13 cellular contexts compared by ENCODE assay signal in genomic region chr9:121568541-121569265, GRCh38.
DNase-seq lines count a peak whose midpoint lies in the region; TF ChIP-seq lines count a peak whose summit lies in the region.
"Had no signal": no experiment of that assay in that cellular context is flagged by ENCODE, and none has a peak within 500 bp of the region (broad histone marks: within the 10 kb centered on the region; RNA-seq: fewer than 3 reads in every experiment).

No MANE protein-coding gene starts in this region.

- no peaks in the 10 kb centered on the region for H4K20me1 ChIP-seq in MM.1S (ENCODE audit: insufficient read depth, low read length)

- H3K4me2 ChIP-seq in MM.1S (ENCODE audit: low read depth, low read length): no peak overlapping the region
- H3K4me2 ChIP-seq: GM23338, PC-9 had no signal

- no peak overlapping the region for H3K9ac ChIP-seq in MM.1S (ENCODE audit: low read length)

- H3K4me3 ChIP-seq in esophagus squamous epithelium: peak overlapping the region in 1 of 4 donors; percentile 26
- H3K4me3 ChIP-seq in transverse colon: peak overlapping the region in 2 of 4 donors; percentile 30 to 33
- H3K4me3 ChIP-seq in MM.1S (ENCODE audit: low read length): no peak overlapping the region
- H3K4me3 ChIP-seq: GM23338, PC-9 had no signal

- H3K9me3 ChIP-seq in esophagus squamous epithelium: no peaks in the 10 kb centered on the region
- no peaks in the 10 kb centered on the region for H3K9me3 ChIP-seq in transverse colon
- no peaks in the 10 kb centered on the region for H3K9me3 ChIP-seq in MM.1S (replicated peaks; ENCODE audit: insufficient read depth, low read length)

- H3K79me2 ChIP-seq in MM.1S (ENCODE audit: low read length): no peaks in the 10 kb centered on the region

- no peaks in the 10 kb centered on the region for H3F3A ChIP-seq in MM.1S (ENCODE audit: insufficient read depth, low read length)

- in situ Hi-C loops in transverse colon (cut with MboI; ENCODE audit: low pct_ligation_motif_present in 1 of 4, low pct_unique_long_range_greater_than_20kb in 1 of 4, low sequenced_read_pairs in 3 of 4): loop anchor here in 1 of 4 donors (25.0 kb wide), 1 partner anchor 419 kb away; no protein-coding TSS in a partner anchor

- H3K4me1 ChIP-seq in esophagus squamous epithelium (peaks cover 3 to 57% (median 20%) of the 10 kb centered on the region in 3 donors), transverse colon (peaks cover 11 to 29% (median 22%) of the 10 kb centered on the region in 4 donors), MM.1S (ENCODE audit: low read length) (no peaks in the 10 kb centered on the region)

- 22 to 28% methylated on average over 6 to 7 of the region's 8 CpGs for WGBS in esophagus squamous epithelium, 2 donors
- WGBS in transverse colon (ENCODE audit: low coverage in 1 of 2), 2 donors: 35 to 41% methylated on average over 4 to 7 of the region's 8 CpGs

- H3K27ac ChIP-seq in esophagus squamous epithelium (peak overlapping the region; percentile 6 to 80 (median 62)), transverse colon (peak overlapping the region; percentile 71 to 87 (median 82)), MM.1S (ENCODE audit: low read length) (no peak overlapping the region)
- H3K27ac ChIP-seq: PC-9 had no signal

- TF ChIP-seq CTCF in esophagus squamous epithelium (IDR thresholded peaks at IDR 0.05): no peak
- TF ChIP-seq CTCF in transverse colon (IDR thresholded peaks at IDR 0.05): no peak
- no peak for TF ChIP-seq CTCF in MM.1S (IDR thresholded peaks at IDR 0.05; ENCODE audit: low read length)

- H3K27me3 ChIP-seq in esophagus squamous epithelium (no peaks in the 10 kb centered on the region), transverse colon (no peaks in the 10 kb centered on the region), MM.1S (replicated peaks; ENCODE audit: insufficient read depth, low read length) (peaks cover 42% of the 10 kb centered on the region)

- TF ChIP-seq POLR2A in esophagus squamous epithelium (IDR thresholded peaks at IDR 0.05) (no peak), transverse colon (IDR thresholded peaks at IDR 0.05) (no peak)

- no peak overlapping the region for H2AFZ ChIP-seq in MM.1S (ENCODE audit: low read length)
- H2AFZ ChIP-seq: GM23338, PC-9 had no signal

- no peaks in the 10 kb centered on the region for H3K9me2 ChIP-seq in MM.1S (replicated peaks; ENCODE audit: insufficient read depth, low read length)

- DNase-seq in M059J (ENCODE audit: low read depth) (peak; percentile 61), esophagus squamous epithelium (lab: John Stamatoyannopoulos, UW) (no peak), midbrain (lab: John Stamatoyannopoulos, UW) (peak; percentile 28), transverse colon (peak; percentile 24), NCI-H1105 (lab: John Stamatoyannopoulos, UW) (no peak), LoVo (ENCODE audit: low spot score) (no peak), MM.1S (no peak), DMS153 treated with DMSO at 0.1 percent for 48 hours (lab: John Stamatoyannopoulos, UW; ENCODE audit: unreplicated experiment) (no peak)
- DNase-seq: DMS53; effector CD4-positive, alpha-beta T cell; PC-9; stimulated activated CD8-positive, alpha-beta memory T cell treated with anti-CD3 and anti-CD28 coated beads, Interleukin-4, amount 100 ng/mL, for 48 hours had no signal

- H3K36me3 ChIP-seq in esophagus squamous epithelium (no peaks in the 10 kb centered on the region), transverse colon (no peaks in the 10 kb centered on the region), MM.1S (replicated peaks; ENCODE audit: insufficient read depth, low read length) (no peaks in the 10 kb centered on the region)

- intact Hi-C loops in esophagus squamous epithelium (cut with DNase I): no loop called here
- intact Hi-C loops in transverse colon (cut with DNase I; ENCODE audit: low total_unique reads): no loop called here

- TF ChIP-seq EP300 in transverse colon (IDR thresholded peaks at IDR 0.05; ENCODE audit: low read depth): no peak

Comparison
In these comparisons a context has a peak if more than half of its experiments do, and no peak if none do; other contexts are left out.
1. DNase-seq: peak in M059J (single experiment), midbrain (single experiment) and transverse colon (single experiment); none in esophagus squamous epithelium (single experiment), NCI-H1105 (single experiment), LoVo (single experiment), MM.1S (single experiment) and DMS153 treated with DMSO at 0.1 percent for 48 hours (single experiment).